8 cellular contexts compared by ENCODE assay signal in genomic region chr12:25557830-25558436, GRCh38. TPM values are rescaled to one million over a fixed set of nuclear protein-coding genes. Genes with fewer than 3 reads are reported as not detected.
DNase-seq lines count a peak whose midpoint lies in the region; ATAC-seq lines count a peak whose summit lies in the region.

No MANE protein-coding gene starts in this region.

- ATAC-seq in left lobe of liver, result peak; percentile 89
- ATAC-seq in GM18870 (IDR thresholded peaks at IDR 0.05; ENCODE audit: unreplicated experiment), result no peak

- peak; percentile 4 to 47 for DNase-seq in NOMO-1 (lab: John Stamatoyannopoulos, UW; ENCODE audit: unreplicated experiment in 2 of 2)
- no peak for DNase-seq in NOMO-1 treated with dmso at 0.1 percent for 144 hours (lab: John Stamatoyannopoulos, UW; ENCODE audit: unreplicated experiment)
- DNase-seq in M059J (ENCODE audit: low read depth), result peak; percentile 55
- DNase-seq in amniotic stem cell (lab: John Stamatoyannopoulos, UW), result peak; percentile 23
- DNase-seq in left lobe of liver (ENCODE audit: low spot score), result no peak
- DNase-seq in GF-D8 (lab: John Stamatoyannopoulos, UW), result no peak
- no peak for DNase-seq in GDM1 (lab: John Stamatoyannopoulos, UW)

RNA-seq across cellular contexts. Expression of gene LMNTD1, which starts 4.8 kb away (rescaled TPM):
- 0.32 and 2.2 TPM in 2 replicates for total RNA-seq in M059J (2014; rRNA removed; shearing (Covaris generic))
- not detected for total RNA-seq in left lobe of liver

Comparison
In these comparisons a context has a peak if more than half of its experiments do, and no peak if none do; other contexts are left out.
1. DNase-seq: peak in NOMO-1 (2 of 2), M059J (single experiment) and amniotic stem cell (single experiment); none in NOMO-1 treated with dmso at 0.1 percent for 144 hours (single experiment), left lobe of liver (single experiment), GF-D8 (single experiment) and GDM1 (single experiment).